10 cellular contexts compared by ENCODE assay signal in the genomic region with DNA sequence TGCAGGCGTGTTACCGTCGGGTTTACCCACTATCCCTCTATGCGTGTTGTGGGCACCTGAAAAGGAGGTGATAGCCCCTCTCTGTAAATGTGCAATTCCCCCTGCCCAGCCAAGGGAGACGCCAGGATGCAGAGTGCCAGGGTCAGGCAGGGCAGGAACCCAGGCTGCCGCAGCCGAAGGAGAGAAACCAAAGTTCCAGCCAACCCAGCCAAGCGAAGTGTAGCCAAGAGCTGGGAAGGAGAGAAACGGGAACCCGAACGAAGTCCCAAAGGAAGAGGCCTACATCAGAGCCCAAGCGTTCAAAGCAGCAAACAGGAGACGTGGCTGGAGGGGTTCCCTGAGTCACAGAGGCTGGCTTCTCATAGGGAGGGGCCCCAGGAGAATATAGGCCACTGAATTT. TPM values are rescaled to one million over a fixed set of nuclear protein-coding genes. Genes with fewer than 3 reads are reported as not detected.
DNase-seq lines count a peak whose midpoint lies in the region; ATAC-seq and TF ChIP-seq lines count a peak whose summit lies in the region.
"Had no signal": no experiment of that assay in that cellular context is flagged by ENCODE, and none has a peak within 500 bp of the region (broad histone marks: within the 10 kb centered on the region; RNA-seq: fewer than 3 reads in every experiment).

No MANE protein-coding gene starts in this region.

- H3K4me1 ChIP-seq in SK-N-SH (ENCODE audit: control insufficient read depth in 1 of 2, insufficient read depth in 2 of 2, low read depth in 1 of 2, low read length in 1 of 2) (peaks cover 0 to 9% of the 10 kb centered on the region in 2 experiments; a peak in 1 of 4 replicates), NT2/D1 (ENCODE audit: insufficient read depth, insufficient read length) (no peaks in the 10 kb centered on the region)

- DNase-seq in SK-N-SH (no peak), NT2/D1 (ENCODE audit: low read depth, low spot score) (no peak), fibroblast of the aortic adventitia (ENCODE audit: low read depth) (peak; percentile 7), retinal pigment epithelial cell (ENCODE audit: low read depth) (no peak), amniotic stem cell (lab: John Stamatoyannopoulos, UW) (no peak)
- no peak for DNase-seq in stimulated activated CD8-positive, alpha-beta memory T cell treated with anti-CD3 and anti-CD28 coated beads, Interleukin-4, amount 100 ng/mL, for 48 hours

- peak overlapping the region; percentile 73 for H3K4me2 ChIP-seq in SK-N-SH

- no peak overlapping the region for H3K9ac ChIP-seq in SK-N-SH
- peak overlapping the region; percentile 50 for H3K9ac ChIP-seq in NT2/D1 (ENCODE audit: insufficient read length, low read depth)

- no peak overlapping the region for H3K27ac ChIP-seq in SK-N-SH (ENCODE audit: low read depth in 2 of 2, low read length in 1 of 2)
- H3K27ac ChIP-seq: skin epidermis had no signal

- H3K36me3 ChIP-seq in SK-N-SH (replicated peaks in 1 of 2; ENCODE audit: control insufficient read depth in 1 of 2, insufficient read depth in 2 of 2, low read length in 1 of 2) (no peaks in the 10 kb centered on the region), NT2/D1 (ENCODE audit: insufficient read depth, insufficient read length, low read length) (no peaks in the 10 kb centered on the region)

- TF ChIP-seq RAD21 in SK-N-SH (IDR thresholded peaks at IDR 0.05; ENCODE audit: low read length) = no peak

- H3K27me3 ChIP-seq in SK-N-SH (ENCODE audit: insufficient read depth) = peaks cover 5% of the 10 kb centered on the region; the same call in 1 of the 2 replicates
- peaks cover 22% of the 10 kb centered on the region for H3K27me3 ChIP-seq in NT2/D1 (ENCODE audit: insufficient read depth, insufficient read length)

- no peaks in the 10 kb centered on the region for H3F3A ChIP-seq in SK-N-SH (replicated peaks; ENCODE audit: insufficient read depth)

- ATAC-seq in SK-N-SH treated with all-trans-retinoic acid at 6 μM for 48 hours = no peak
- no peak for ATAC-seq in GM21526 (IDR thresholded peaks at IDR 0.05; ENCODE audit: low FRiP score, unreplicated experiment)

- no peaks in the 10 kb centered on the region for H3K79me2 ChIP-seq in SK-N-SH (ENCODE audit: insufficient read depth)

- TF ChIP-seq CTCF in SK-N-SH (IDR thresholded peaks at IDR 0.05) (no peak), fibroblast of the aortic adventitia (IDR thresholded peaks at IDR 0.05; ENCODE audit: insufficient read depth, low read length) (no peak), retinal pigment epithelial cell (conservative IDR thresholded peaks at IDR 0.05; ENCODE audit: low read depth, low read length) (no peak)

- H3K4me3 ChIP-seq in SK-N-SH (ENCODE audit: low read depth in 2 of 2, low read length in 1 of 2) = peak overlapping the region; percentile 31 to 37; a peak in 3 of 4 replicates
- peak overlapping the region; percentile 26 for H3K4me3 ChIP-seq in NT2/D1 (ENCODE audit: insufficient read length, low read depth)
- H3K4me3 ChIP-seq in fibroblast of the aortic adventitia (ENCODE audit: low read depth, low read length) = peak overlapping the region; percentile 46
- H3K4me3 ChIP-seq in retinal pigment epithelial cell (ENCODE audit: low read length) = peak overlapping the region; percentile 36

- CTCF ChIA-PET in SK-N-SH (lab: Yijun Ruan, JAX) = interaction anchor here (0.6 to 7.9 kb wide), 50 partner anchors 8 to 1317 kb away, joined by 3 to 116 read pairs (median 4); partner anchors contain the start of gene SPR

- no peaks in the 10 kb centered on the region for H4K20me1 ChIP-seq in SK-N-SH (ENCODE audit: insufficient read depth)

- no peaks in the 10 kb centered on the region for H3K9me2 ChIP-seq in SK-N-SH

- POLR2A ChIA-PET in SK-N-SH (lab: Yijun Ruan, JAX) = no interaction called here

- no peaks in the 10 kb centered on the region for H3K9me3 ChIP-seq in SK-N-SH
- no peaks in the 10 kb centered on the region for H3K9me3 ChIP-seq in NT2/D1 (ENCODE audit: insufficient read depth, low read length)

- no peak overlapping the region for H2AFZ ChIP-seq in SK-N-SH (ENCODE audit: low read depth)

- WGBS in SK-N-SH (ENCODE audit: low lambda C conversion rate) = 80% methylated on average over 13 of the region's 13 CpGs

- TF ChIP-seq EP300 in SK-N-SH (IDR thresholded peaks at IDR 0.05; ENCODE audit: borderline replicate concordance in 1 of 2, low read depth in 1 of 2, low read length in 1 of 2) = no peak

TF ChIP-seq in SK-N-SH, 30 proteins besides CTCF, POLR2A, EP300 and RAD21 (continues in another document):
- TF ChIP-seq FOSL2 (IDR thresholded peaks at IDR 0.05; ENCODE audit: borderline replicate concordance, low read depth) = no peak
- TF ChIP-seq, protein P1, sequence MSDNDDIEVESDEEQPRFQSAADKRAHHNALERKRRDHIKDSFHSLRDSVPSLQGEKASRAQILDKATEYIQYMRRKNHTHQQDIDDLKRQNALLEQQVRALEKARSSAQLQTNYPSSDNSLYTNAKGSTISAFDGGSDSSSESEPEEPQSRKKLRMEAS (IDR thresholded peaks at IDR 0.05; ENCODE audit: low read depth) = no peak
- no peak for TF ChIP-seq JUND (IDR thresholded peaks at IDR 0.05)
- TF ChIP-seq YY1 (IDR thresholded peaks at IDR 0.05; ENCODE audit: low read depth) = no peak
- TF ChIP-seq, protein P2, sequence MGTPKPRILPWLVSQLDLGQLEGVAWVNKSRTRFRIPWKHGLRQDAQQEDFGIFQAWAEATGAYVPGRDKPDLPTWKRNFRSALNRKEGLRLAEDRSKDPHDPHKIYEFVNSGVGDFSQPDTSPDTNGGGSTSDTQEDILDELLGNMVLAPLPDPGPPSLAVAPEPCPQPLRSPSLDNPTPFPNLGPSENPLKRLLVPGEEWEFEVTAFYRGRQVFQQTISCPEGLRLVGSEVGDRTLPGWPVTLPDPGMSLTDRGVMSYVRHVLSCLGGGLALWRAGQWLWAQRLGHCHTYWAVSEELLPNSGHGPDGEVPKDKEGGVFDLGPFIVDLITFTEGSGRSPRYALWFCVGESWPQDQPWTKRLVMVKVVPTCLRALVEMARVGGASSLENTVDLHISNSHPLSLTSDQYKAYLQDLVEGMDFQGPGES (IDR thresholded peaks at IDR 0.05; ENCODE audit: low read depth, low read length) = no peak
- TF ChIP-seq RXRA (IDR thresholded peaks at IDR 0.05; ENCODE audit: borderline replicate concordance, low read depth) = no peak
- TF ChIP-seq SMC3 (IDR thresholded peaks at IDR 0.05; ENCODE audit: low read depth, low read length) = no peak
- no peak for TF ChIP-seq ELF1 (IDR thresholded peaks at IDR 0.05)
- TF ChIP-seq SIN3A (IDR thresholded peaks at IDR 0.05; ENCODE audit: borderline replicate concordance, low read depth, low read length) = no peak
- no peak for TF ChIP-seq RCOR1 (IDR thresholded peaks at IDR 0.05; ENCODE audit: low read length)
- no peak for TF ChIP-seq CHD2 (IDR thresholded peaks at IDR 0.05; ENCODE audit: low read length, partially characterized antibody)
- no peak for TF ChIP-seq POLR2AphosphoS5 (IDR thresholded peaks at IDR 0.05; ENCODE audit: low read depth, low read length)
- TF ChIP-seq MXI1 (IDR thresholded peaks at IDR 0.05; ENCODE audit: low read depth, low read length) = no peak
- no peak for TF ChIP-seq TAF1 (IDR thresholded peaks at IDR 0.05; ENCODE audit: borderline replicate concordance, low read depth, low read length)

TF ChIP-seq in SK-N-SH treated with all-trans-retinoic acid at 6 μM for 48 hours, 23 proteins besides CTCF, POLR2A, EP300 and RAD21 (continues in another document):
- TF ChIP-seq, protein P3, sequence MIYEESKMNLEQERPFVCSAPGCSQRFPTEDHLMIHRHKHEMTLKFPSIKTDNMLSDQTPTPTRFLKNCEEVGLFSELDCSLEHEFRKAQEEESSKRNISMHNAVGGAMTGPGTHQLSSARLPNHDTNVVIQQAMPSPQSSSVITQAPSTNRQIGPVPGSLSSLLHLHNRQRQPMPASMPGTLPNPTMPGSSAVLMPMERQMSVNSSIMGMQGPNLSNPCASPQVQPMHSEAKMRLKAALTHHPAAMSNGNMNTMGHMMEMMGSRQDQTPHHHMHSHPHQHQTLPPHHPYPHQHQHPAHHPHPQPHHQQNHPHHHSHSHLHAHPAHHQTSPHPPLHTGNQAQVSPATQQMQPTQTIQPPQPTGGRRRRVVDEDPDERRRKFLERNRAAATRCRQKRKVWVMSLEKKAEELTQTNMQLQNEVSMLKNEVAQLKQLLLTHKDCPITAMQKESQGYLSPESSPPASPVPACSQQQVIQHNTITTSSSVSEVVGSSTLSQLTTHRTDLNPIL (CRISPR knock-in tag; IDR thresholded peaks at IDR 0.05; ENCODE audit: low read depth) = no peak
- TF ChIP-seq ZFP3 (CRISPR knock-in tag; IDR thresholded peaks at IDR 0.05) (no peak), ZNF70 (CRISPR knock-in tag; IDR thresholded peaks at IDR 0.05) (no peak), ARNTL (CRISPR knock-in tag; IDR thresholded peaks at IDR 0.05; ENCODE audit: borderline replicate concordance, low read depth) (no peak)

RNA-seq across cellular contexts. Expression of gene SPR, which starts 24.2 kb away (rescaled TPM):
- 25.7 and 27.5 TPM in 2 replicates for polyA plus RNA-seq in SK-N-SH (2012; rRNA removed)
- polyA plus RNA-seq in SK-N-SH (2012; cell fraction: cytosol; rRNA removed) = 27.8 and 30.1 TPM in 2 replicates
- 15.1 and 18.6 TPM in 2 replicates for polyA plus RNA-seq in SK-N-SH (2012; cell fraction: nucleus; rRNA removed)
- total RNA-seq in fibroblast of the aortic adventitia (ENCODE audit: low replicate concordance) = 14.3 and 58.3 TPM in 2 replicates

RNA-seq across cellular contexts. Expression of gene EXOC6B, which starts 37.2 kb away (rescaled TPM):
- 7.4 and 7.8 TPM in 2 replicates for polyA plus RNA-seq in SK-N-SH (2012; rRNA removed)
- polyA plus RNA-seq in SK-N-SH (2012; cell fraction: cytosol; rRNA removed) = 5.1 and 6.2 TPM in 2 replicates
- polyA plus RNA-seq in SK-N-SH (2012; cell fraction: nucleus; rRNA removed) = 6.3 and 13.7 TPM in 2 replicates
- total RNA-seq in fibroblast of the aortic adventitia (ENCODE audit: low replicate concordance) = 28.4 and 30.2 TPM in 2 replicates

RNA-seq across cellular contexts. Expression of gene EMX1, which starts 54.3 kb away (rescaled TPM):
- not detected in 2 replicates for polyA plus RNA-seq in SK-N-SH (2012; rRNA removed)
- not detected in 2 replicates for polyA plus RNA-seq in SK-N-SH (2012; cell fraction: cytosol; rRNA removed)
- not detected in 2 replicates for polyA plus RNA-seq in SK-N-SH (2012; cell fraction: nucleus; rRNA removed)
- total RNA-seq in fibroblast of the aortic adventitia (ENCODE audit: low replicate concordance) = not detected in 2 replicates
- total RNA-seq: ureter had no signal
